8 cellular contexts compared by ENCODE assay signal in the genomic region with DNA sequence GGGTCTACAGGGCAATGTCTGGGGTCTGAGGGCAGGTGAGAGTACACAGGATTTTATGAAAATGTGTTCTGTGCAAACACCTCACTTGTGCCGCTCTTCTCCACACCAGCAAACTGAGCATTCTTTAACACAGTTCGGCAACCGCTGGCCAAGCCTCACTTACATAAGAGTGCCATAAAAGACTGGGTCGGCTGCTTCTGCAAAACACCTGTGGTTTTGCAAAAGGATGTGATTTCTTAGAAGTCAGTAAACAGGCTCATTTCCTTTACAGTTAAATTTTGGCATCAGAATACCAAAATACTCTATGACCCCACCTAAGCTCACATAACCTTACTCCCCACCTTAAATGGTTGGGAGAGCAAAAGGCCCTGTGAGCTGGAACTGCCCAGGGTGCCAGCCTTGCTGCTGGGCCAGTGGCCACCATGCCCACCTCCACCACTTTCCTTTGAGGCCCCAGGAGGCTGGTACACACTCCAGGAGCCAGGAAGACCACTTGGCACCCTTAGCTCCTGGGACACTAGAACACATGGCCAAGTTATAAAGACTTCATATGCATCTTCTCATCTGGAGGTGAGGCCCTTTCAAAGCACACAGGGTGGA. TPM values are rescaled to one million over a fixed set of nuclear protein-coding genes. Genes with fewer than 3 reads are reported as not detected.
A peak's percentile ranks its signal among the peaks of the same experiment; 100 is the strongest.
DNase-seq lines count a peak whose midpoint lies in the region; ATAC-seq, FAIRE-seq and TF ChIP-seq lines count a peak whose summit lies in the region.

No MANE protein-coding gene starts in this region.

- no peak overlapping the region for H3K56ac ChIP-seq in H9 (ENCODE audit: insufficient read length, low read depth, low read length)

- no peak overlapping the region for H2AK5ac ChIP-seq in H9 (ENCODE audit: insufficient read length, low read length)

- H3K4me1 ChIP-seq in H9 (ENCODE audit: insufficient read depth, low read length) (peaks cover 21% of the 10 kb centered on the region), kidney (ENCODE audit: control insufficient read depth in 1 of 2, insufficient read depth in 1 of 2, low read depth in 1 of 2, low read length in 2 of 2) (peaks cover 36 to 42% of the 10 kb centered on the region in 2 donors)

- H3K9me3 Mint-ChIP-seq in H9 (no peaks in the 10 kb centered on the region), WTC11 (peaks cover 3% of the 10 kb centered on the region; the same call in 1 of the 2 replicates)

- H4K5ac ChIP-seq in H9 (ENCODE audit: insufficient read length, low read depth, low read length), result no peak overlapping the region

- TF ChIP-seq CTCF in GM12865 (IDR thresholded peaks at IDR 0.05; ENCODE audit: insufficient read depth, low read depth, low read length, missing control alignments), result no peak
- TF ChIP-seq CTCF in H9 (conservative IDR thresholded peaks at IDR 0.05), result no peak
- no peak for TF ChIP-seq CTCF in WTC11 (IDR thresholded peaks at IDR 0.05)
- TF ChIP-seq CTCF in kidney (IDR thresholded peaks at IDR 0.05; ENCODE audit: borderline replicate concordance, extremely low read depth, insufficient read depth), result no peak

- H2BK12ac ChIP-seq in H9 (ENCODE audit: insufficient read length, low read depth, low read length), result no peak overlapping the region

- H4K20me1 ChIP-seq in H9 (ENCODE audit: control insufficient read depth, insufficient read depth, insufficient read length), result no peaks in the 10 kb centered on the region

- H3K27me3 Mint-ChIP-seq in H9 (ENCODE audit: low read depth) (no peaks in the 10 kb centered on the region), WTC11 (ENCODE audit: low read depth) (no peaks in the 10 kb centered on the region)

- no peak overlapping the region for H3K27ac ChIP-seq in H9 (ENCODE audit: insufficient read length, low read depth, low read length)
- peak overlapping the region; percentile 48 to 63 for H3K27ac ChIP-seq in kidney (ENCODE audit: low read depth in 2 of 2, low read length in 2 of 2)

- H3K9me3 ChIP-seq in H9 (ENCODE audit: control insufficient read depth, low read depth, low read length), result no peaks in the 10 kb centered on the region
- no peaks in the 10 kb centered on the region for H3K9me3 ChIP-seq in kidney (ENCODE audit: control insufficient read depth in 1 of 2, low read length in 2 of 2)

- peaks cover 52% of the 10 kb centered on the region for H3K79me2 ChIP-seq in H9 (ENCODE audit: insufficient read depth, low read length)

- peaks cover 7% of the 10 kb centered on the region for H3K79me1 ChIP-seq in H9 (ENCODE audit: insufficient read depth, low read depth, low read length, poor library complexity, severe bottlenecking)

- intact Hi-C loops in kidney (cut with DNase I), result no loop called here

- H3K4me3 Mint-ChIP-seq in H9 (peak overlapping the region in 1 of 2 experiments; percentile 71; a peak in 3 of 5 replicates), WTC11 (peak overlapping the region; percentile 49)

- H4K8ac ChIP-seq in H9 (replicated peaks; ENCODE audit: insufficient read length, low read depth, low read length), result no peak overlapping the region

- H2BK120ac ChIP-seq in H9 (ENCODE audit: low read depth, low read length, poor library complexity, severe bottlenecking), result no peak overlapping the region

- DNase-seq in GM12865 (ENCODE audit: low read depth) (peak; percentile 93), H9 (no peak), WTC11 (ENCODE audit: low spot score) (no peak), kidney (no peak), dermis blood vessel endothelial cell (no peak), foreskin melanocyte (no peak)
- DNase-seq in stimulated activated CD4-positive, alpha-beta T cell treated with anti-CD3 and anti-CD28 coated beads, Interleukin-4, amount 100 ng/mL, for 1 hour, result no peak

- H2BK20ac ChIP-seq in H9 (ENCODE audit: low read depth, low read length, poor library complexity, severe bottlenecking), result no peak overlapping the region

- H2BK5ac ChIP-seq in H9 (ENCODE audit: insufficient read length, low read length), result no peak overlapping the region

- H3K27ac Mint-ChIP-seq in H9, result peak overlapping the region in 2 of 3 experiments; percentile 51 to 78; a peak in 2 of 7 replicates
- peak overlapping the region; percentile 89 for H3K27ac Mint-ChIP-seq in WTC11

- no peak overlapping the region for H3K9ac ChIP-seq in H9 (ENCODE audit: extremely low read depth, insufficient read length, low read length)
- no peak overlapping the region for H3K9ac ChIP-seq in kidney (ENCODE audit: low read length in 2 of 2)

- H2AFZ ChIP-seq in H9 (ENCODE audit: low read length), result no peak overlapping the region

- no peak overlapping the region for H3K23ac ChIP-seq in H9 (ENCODE audit: insufficient read length, low read depth, low read length)

- H3K14ac ChIP-seq in H9 (ENCODE audit: insufficient read depth, low read length), result no peak overlapping the region

- H3K23me2 ChIP-seq in H9 (ENCODE audit: insufficient read length, low read depth, low read length, poor library complexity, severe bottlenecking), result no peaks in the 10 kb centered on the region

- no peak overlapping the region for H2BK15ac ChIP-seq in H9 (ENCODE audit: low read depth, low read length)

- POLR2A ChIA-PET in WTC11 (lab: Charles Lee), result no interaction called here

- no peak overlapping the region for H3K18ac ChIP-seq in H9 (ENCODE audit: insufficient read length, low read depth, low read length)

- WGBS in H9 (ENCODE audit: extremely low coverage, insufficient read length, low lambda C conversion rate), result no CpG with 5 or more reads among the region's 4 CpGs

- H3T11ph ChIP-seq in H9 (ENCODE audit: low read length), result no peak overlapping the region

- no peaks in the 10 kb centered on the region for H3K27me3 ChIP-seq in H9 (ENCODE audit: insufficient read depth, low read length)

- peaks cover 9 to 18% (median 11%) of the 10 kb centered on the region in 3 experiments; a peak in 6 of 7 replicates for H3K36me3 Mint-ChIP-seq in H9 (ENCODE audit: insufficient read depth in 1 of 3, low read depth in 3 of 3)
- peaks cover 8% of the 10 kb centered on the region for H3K36me3 Mint-ChIP-seq in WTC11

- H3K36me3 ChIP-seq in kidney (ENCODE audit: control insufficient read depth in 1 of 2, insufficient read depth in 2 of 2, low read length in 2 of 2), result no peaks in the 10 kb centered on the region

- no peak for FAIRE-seq in kidney (lab: Jason Lieb, UNC)

- H3K4ac ChIP-seq in H9 (ENCODE audit: low read depth, low read length), result no peak overlapping the region

- CTCF ChIA-PET in WTC11 (lab: Charles Lee), result no interaction called here

- peak overlapping the region; percentile 51 for H3K4me2 ChIP-seq in H9 (ENCODE audit: insufficient read depth, insufficient read length, low read length)

- H4K91ac ChIP-seq in H9 (ENCODE audit: insufficient read length, low read depth, low read length), result no peak overlapping the region

- ATAC-seq in WTC11, result no peak
- ATAC-seq in GM18873 (IDR thresholded peaks at IDR 0.05; ENCODE audit: low FRiP score, unreplicated experiment), result no peak

- H3K4me3 ChIP-seq in GM12865 (ENCODE audit: low read depth, low read length), result peak overlapping the region; percentile 32; the same call in 1 of the 2 replicates
- no peak overlapping the region for H3K4me3 ChIP-seq in kidney (ENCODE audit: low read length in 2 of 2)

- H3K4me1 Mint-ChIP-seq in H9 (peaks cover 62 to 64% of the 10 kb centered on the region in 2 experiments), WTC11 (peaks cover 81% of the 10 kb centered on the region)

TF ChIP-seq in WTC11, 78 proteins besides CTCF, POLR2A, EP300 and RAD21 (continues in another document):
- TF ChIP-seq, protein P1, sequence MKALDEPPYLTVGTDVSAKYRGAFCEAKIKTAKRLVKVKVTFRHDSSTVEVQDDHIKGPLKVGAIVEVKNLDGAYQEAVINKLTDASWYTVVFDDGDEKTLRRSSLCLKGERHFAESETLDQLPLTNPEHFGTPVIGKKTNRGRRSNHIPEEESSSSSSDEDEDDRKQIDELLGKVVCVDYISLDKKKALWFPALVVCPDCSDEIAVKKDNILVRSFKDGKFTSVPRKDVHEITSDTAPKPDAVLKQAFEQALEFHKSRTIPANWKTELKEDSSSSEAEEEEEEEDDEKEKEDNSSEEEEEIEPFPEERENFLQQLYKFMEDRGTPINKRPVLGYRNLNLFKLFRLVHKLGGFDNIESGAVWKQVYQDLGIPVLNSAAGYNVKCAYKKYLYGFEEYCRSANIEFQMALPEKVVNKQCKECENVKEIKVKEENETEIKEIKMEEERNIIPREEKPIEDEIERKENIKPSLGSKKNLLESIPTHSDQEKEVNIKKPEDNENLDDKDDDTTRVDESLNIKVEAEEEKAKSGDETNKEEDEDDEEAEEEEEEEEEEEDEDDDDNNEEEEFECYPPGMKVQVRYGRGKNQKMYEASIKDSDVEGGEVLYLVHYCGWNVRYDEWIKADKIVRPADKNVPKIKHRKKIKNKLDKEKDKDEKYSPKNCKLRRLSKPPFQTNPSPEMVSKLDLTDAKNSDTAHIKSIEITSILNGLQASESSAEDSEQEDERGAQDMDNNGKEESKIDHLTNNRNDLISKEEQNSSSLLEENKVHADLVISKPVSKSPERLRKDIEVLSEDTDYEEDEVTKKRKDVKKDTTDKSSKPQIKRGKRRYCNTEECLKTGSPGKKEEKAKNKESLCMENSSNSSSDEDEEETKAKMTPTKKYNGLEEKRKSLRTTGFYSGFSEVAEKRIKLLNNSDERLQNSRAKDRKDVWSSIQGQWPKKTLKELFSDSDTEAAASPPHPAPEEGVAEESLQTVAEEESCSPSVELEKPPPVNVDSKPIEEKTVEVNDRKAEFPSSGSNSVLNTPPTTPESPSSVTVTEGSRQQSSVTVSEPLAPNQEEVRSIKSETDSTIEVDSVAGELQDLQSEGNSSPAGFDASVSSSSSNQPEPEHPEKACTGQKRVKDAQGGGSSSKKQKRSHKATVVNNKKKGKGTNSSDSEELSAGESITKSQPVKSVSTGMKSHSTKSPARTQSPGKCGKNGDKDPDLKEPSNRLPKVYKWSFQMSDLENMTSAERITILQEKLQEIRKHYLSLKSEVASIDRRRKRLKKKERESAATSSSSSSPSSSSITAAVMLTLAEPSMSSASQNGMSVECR (CRISPR knock-in tag; IDR thresholded peaks at IDR 0.05; ENCODE audit: borderline replicate concordance), result no peak
- no peak for TF ChIP-seq JAZF1 (CRISPR knock-in tag; IDR thresholded peaks at IDR 0.05)
- TF ChIP-seq, protein P2, sequence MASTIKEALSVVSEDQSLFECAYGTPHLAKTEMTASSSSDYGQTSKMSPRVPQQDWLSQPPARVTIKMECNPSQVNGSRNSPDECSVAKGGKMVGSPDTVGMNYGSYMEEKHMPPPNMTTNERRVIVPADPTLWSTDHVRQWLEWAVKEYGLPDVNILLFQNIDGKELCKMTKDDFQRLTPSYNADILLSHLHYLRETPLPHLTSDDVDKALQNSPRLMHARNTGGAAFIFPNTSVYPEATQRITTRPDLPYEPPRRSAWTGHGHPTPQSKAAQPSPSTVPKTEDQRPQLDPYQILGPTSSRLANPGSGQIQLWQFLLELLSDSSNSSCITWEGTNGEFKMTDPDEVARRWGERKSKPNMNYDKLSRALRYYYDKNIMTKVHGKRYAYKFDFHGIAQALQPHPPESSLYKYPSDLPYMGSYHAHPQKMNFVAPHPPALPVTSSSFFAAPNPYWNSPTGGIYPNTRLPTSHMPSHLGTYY (CRISPR knock-in tag; IDR thresholded peaks at IDR 0.05), result no peak
- no peak for TF ChIP-seq RORB (CRISPR knock-in tag; IDR thresholded peaks at IDR 0.05)
- no peak for TF ChIP-seq ATF1 (CRISPR knock-in tag; IDR thresholded peaks at IDR 0.05)

RNA-seq across cellular contexts. Expression of a gene that starts 22.0 kb away (rescaled TPM):
- total RNA-seq in H9 (2021) (343 and 348 TPM in 2 replicates), WTC11 (2021) (348 to 380 TPM (median 363 TPM) in 3 replicates), kidney (265 TPM), dermis blood vessel endothelial cell (160 and 165 TPM in 2 replicates)
- polyA plus RNA-seq in kidney (ENCODE audit: insufficient read depth, low read depth, low replicate concordance), result 253 TPM
